26 cellular contexts compared by ENCODE assay signal in genomic region chr11:78788533-78788932, GRCh38.
"Had no signal": no experiment of that assay in that cellular context is flagged by ENCODE, and none has a peak within 500 bp of the region (broad histone marks: within the 10 kb centered on the region; RNA-seq: fewer than 3 reads in every experiment).

No MANE protein-coding gene starts in this region.

- H3K4me1 Mint-ChIP-seq: activated CD4-positive, alpha-beta memory T cell treated with anti-CD3 and anti-CD28 coated beads, Interleukin-2, amount 10 ng/mL, durations not matched to agents 7 days and 5 days; activated CD4-positive, alpha-beta T cell treated with anti-CD3 and anti-CD28 coated beads, Interleukin-2, amount 10 ng/mL, durations not matched to agents 7 days and 5 days; activated T-helper 17 cell treated with anti-CD3 and anti-CD28 coated beads, Interleukin-2, amount 50 U/mL, for 72 hours; naive B cell; T-helper 17 cell had no signal

- H3K9me3 ChIP-seq: esophagus squamous epithelium, heart right ventricle, left ventricle myocardium inferior, pancreas, prostate gland, suprapubic skin, transverse colon had no signal

- H3K4me1 ChIP-seq: prostate gland, suprapubic skin had no signal

- H3K36me3 ChIP-seq: heart right ventricle, left ventricle myocardium inferior, pancreas, prostate gland, suprapubic skin, transverse colon had no signal

- ATAC-seq: activated T-cell treated with anti-CD3 and anti-CD28 coated beads, Interleukin-2, amount 50 U/mL, for 4 hours; activated T-helper 17 cell treated with anti-CD3 and anti-CD28 coated beads, Interleukin-2, amount 50 U/mL, for 72 hours; heart right ventricle; T-helper 17 cell had no signal

- H3K9me3 Mint-ChIP-seq: activated CD4-positive, alpha-beta memory T cell treated with anti-CD3 and anti-CD28 coated beads, Interleukin-2, amount 10 ng/mL, durations not matched to agents 7 days and 5 days; activated CD4-positive, alpha-beta T cell treated with anti-CD3 and anti-CD28 coated beads, Interleukin-2, amount 10 ng/mL, durations not matched to agents 7 days and 5 days; activated T-cell treated with anti-CD3 and anti-CD28 coated beads, Interleukin-2, amount 50 U/mL, for 4 hours; activated T-helper 17 cell treated with anti-CD3 and anti-CD28 coated beads, Interleukin-2, amount 50 U/mL, for 72 hours had no signal

- H3K27me3 ChIP-seq: esophagus squamous epithelium, pancreas, suprapubic skin, transverse colon had no signal

- H3K4me3 ChIP-seq: esophagus squamous epithelium, heart right ventricle, left ventricle myocardium inferior, pancreas, prostate gland, skin epidermis, suprapubic skin, transverse colon had no signal

- H3K27ac ChIP-seq: esophagus squamous epithelium, heart right ventricle, left ventricle myocardium inferior, pancreas, prostate gland, skin epidermis, suprapubic skin had no signal

- H3K4me3 Mint-ChIP-seq: activated CD4-positive, alpha-beta memory T cell treated with anti-CD3 and anti-CD28 coated beads, Interleukin-2, amount 10 ng/mL, durations not matched to agents 7 days and 5 days; activated CD4-positive, alpha-beta T cell treated with anti-CD3 and anti-CD28 coated beads, Interleukin-2, amount 10 ng/mL, durations not matched to agents 7 days and 5 days; activated T-cell treated with anti-CD3 and anti-CD28 coated beads, Interleukin-2, amount 50 U/mL, for 4 hours; activated T-helper 17 cell treated with anti-CD3 and anti-CD28 coated beads, Interleukin-2, amount 50 U/mL, for 72 hours; naive B cell; T-helper 17 cell had no signal

- H3K27ac Mint-ChIP-seq: activated CD4-positive, alpha-beta memory T cell treated with anti-CD3 and anti-CD28 coated beads, Interleukin-2, amount 10 ng/mL, durations not matched to agents 7 days and 5 days; activated CD4-positive, alpha-beta T cell treated with anti-CD3 and anti-CD28 coated beads, Interleukin-2, amount 10 ng/mL, durations not matched to agents 7 days and 5 days; activated T-helper 17 cell treated with anti-CD3 and anti-CD28 coated beads, Interleukin-2, amount 50 U/mL, for 72 hours; T-helper 17 cell had no signal

- FAIRE-seq: pancreas, urothelium cell line had no signal

- H3K27me3 Mint-ChIP-seq: activated T-helper 17 cell treated with anti-CD3 and anti-CD28 coated beads, Interleukin-2, amount 50 U/mL, for 72 hours had no signal

- DNase-seq: activated CD4-positive, alpha-beta memory T cell treated with anti-CD3 and anti-CD28 coated beads, Interleukin-2, amount 10 ng/mL, durations not matched to agents 7 days and 5 days; activated CD4-positive, alpha-beta T cell treated with anti-CD3 and anti-CD28 coated beads for 1 hour; activated CD4-positive, alpha-beta T cell treated with anti-CD3 and anti-CD28 coated beads, Interleukin-2, amount 10 ng/mL, durations not matched to agents 7 days and 5 days; activated CD8-positive, alpha-beta memory T cell treated with anti-CD3 and anti-CD28 coated beads, Interleukin-2, amount 50 U/mL, for 48 hours; activated gamma-delta T cell treated with Interleukin-2 at 50 U/mL for 16 hours; activated naive CD4-positive, alpha-beta T cell treated with anti-CD3 and anti-CD28 coated beads, Interleukin-2, amount 50 U/mL, for 16 hours; activated T-cell treated with anti-CD3 and anti-CD28 coated beads, Interleukin-2, amount 50 U/mL, for 4 hours; amniotic stem cell; central memory CD4-positive, alpha-beta T cell; esophagus squamous epithelium; foreskin melanocyte; heart right ventricle; left ventricle myocardium inferior; naive B cell; pancreas; retina; stimulated activated CD4-positive, alpha-beta T cell treated with anti-CD3 and anti-CD28 coated beads, Interleukin-12 subunit alpha, Interleukin-12 subunit beta, amount 100 ng/mL, for 4 hours; stimulated activated CD4-positive, alpha-beta T cell treated with anti-CD3 and anti-CD28 coated beads, Interleukin-4, amount 100 ng/mL, for 1 hour; T-helper 17 cell; T1000; transverse colon had no signal
